9 cellular contexts compared by ENCODE assay signal in genomic region chr6:145866449-145867401, GRCh38. TPM values are rescaled to one million over a fixed set of nuclear protein-coding genes. Genes with fewer than 3 reads are reported as not detected.
DNase-seq lines count a peak whose midpoint lies in the region; ATAC-seq and TF ChIP-seq lines count a peak whose summit lies in the region.
"Had no signal": no experiment of that assay in that cellular context is flagged by ENCODE, and none has a peak within 500 bp of the region (broad histone marks: within the 10 kb centered on the region; RNA-seq: fewer than 3 reads in every experiment).

No MANE protein-coding gene starts in this region.

- DNase-seq in immature natural killer cell (no peak), NCI-H1048 (lab: John Stamatoyannopoulos, UW) (no peak), Calu3 (no peak), COR-L47 (lab: John Stamatoyannopoulos, UW) (no peak)
- DNase-seq: islet precursor cell, SJCRH30 had no signal

- peaks cover 0 to 3% (median under 1%) of the 10 kb centered on the region in 3 donors for H3K36me3 Mint-ChIP-seq in immature natural killer cell
- no peaks in the 10 kb centered on the region for H3K36me3 Mint-ChIP-seq in Calu3 (ENCODE audit: insufficient read depth, unreplicated experiment)

- no peaks in the 10 kb centered on the region for H3K27me3 Mint-ChIP-seq in immature natural killer cell (ENCODE audit: low read depth in 3 of 3)
- no peaks in the 10 kb centered on the region for H3K27me3 Mint-ChIP-seq in Calu3 (ENCODE audit: unreplicated experiment)

- CTCF ChIA-PET in Calu3 (lab: Charles Lee): interaction anchor here (0.6 kb wide), 1 partner anchor 55 kb away, joined by 3 read pairs; no protein-coding TSS in a partner anchor

- H3K9me3 Mint-ChIP-seq in immature natural killer cell (no peaks in the 10 kb centered on the region), Calu3 (ENCODE audit: low read depth, unreplicated experiment) (no peaks in the 10 kb centered on the region)

- intact Hi-C loops in Calu3 (cut with micrococcal nuclease; ENCODE audit: unreplicated experiment): no loop called here

- H3K4me1 Mint-ChIP-seq in immature natural killer cell (peaks cover 31 to 37% of the 10 kb centered on the region in 2 donors), Calu3 (ENCODE audit: low read depth, unreplicated experiment) (no peaks in the 10 kb centered on the region)

- H3K4me3 Mint-ChIP-seq in immature natural killer cell (peak overlapping the region in 4 of 5 donors; percentile 41 to 76 (median 58)), Calu3 (ENCODE audit: low read depth, unreplicated experiment) (no peak overlapping the region)

- BruUV-seq in Calu3 (replicated peaks; lab: Mats Ljungman, UMichigan): no TSS peak

- no peak for TF ChIP-seq CTCF in Calu3 (IDR thresholded peaks at IDR 0.05; ENCODE audit: unreplicated experiment)

- peak overlapping the region; percentile 66 to 86 (median 73) for H3K27ac Mint-ChIP-seq in immature natural killer cell
- no peak overlapping the region for H3K27ac Mint-ChIP-seq in Calu3 (ENCODE audit: unreplicated experiment)

- ATAC-seq in GM18519 (IDR thresholded peaks at IDR 0.05; ENCODE audit: low FRiP score, unreplicated experiment): peak; percentile 51
- peak; percentile 58 for ATAC-seq in GM21529 (IDR thresholded peaks at IDR 0.05; ENCODE audit: unreplicated experiment)
- ATAC-seq in HG03521 (IDR thresholded peaks at IDR 0.05; ENCODE audit: unreplicated experiment): peak; percentile 60

RNA-seq across cellular contexts. Expression of gene FBXO30, which starts 52.1 kb away (rescaled TPM):
- polyA plus RNA-seq in immature natural killer cell: 1 to 10 TPM in 1 of 3 donors, under 1 TPM in 2; 0.67 to 1.4 (median 0.74) TPM
- 3.6 TPM in 2 replicates for total RNA-seq in Calu3 (2022)
